Comparison of ENCODE assay signal across 24 cellular contexts in the genomic region with DNA sequence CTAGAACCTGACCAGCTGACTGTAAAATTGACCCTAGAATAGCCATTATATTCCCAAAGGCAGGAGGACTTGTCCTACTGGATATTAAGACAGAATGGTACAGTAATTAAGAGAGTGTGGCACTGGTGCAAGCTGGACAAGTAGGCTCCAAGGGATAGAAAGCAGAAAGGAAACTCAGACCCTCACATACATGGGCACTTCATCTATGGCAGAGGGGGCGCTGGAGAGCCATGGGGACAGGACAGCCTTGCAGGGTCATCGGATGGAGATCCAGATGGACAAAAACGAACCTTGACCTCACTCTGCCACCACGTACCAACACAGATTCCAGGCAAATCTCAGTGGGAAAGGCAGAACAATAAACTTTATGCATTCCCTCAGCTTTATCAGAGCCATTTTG. TPM values are rescaled to one million over a fixed set of nuclear protein-coding genes. Genes with fewer than 3 reads are reported as not detected.
DNase-seq lines count a peak whose midpoint lies in the region; ATAC-seq and TF ChIP-seq lines count a peak whose summit lies in the region.
"Had no signal": no experiment of that assay in that cellular context is flagged by ENCODE, and none has a peak within 500 bp of the region (broad histone marks: within the 10 kb centered on the region; RNA-seq: fewer than 3 reads in every experiment).

No MANE protein-coding gene starts in this region.

- no peaks in the 10 kb centered on the region for H3K9me3 ChIP-seq in neural progenitor cell (ENCODE audit: low read depth)
- H3K9me3 ChIP-seq in heart left ventricle: no peaks in the 10 kb centered on the region
- H3K9me3 ChIP-seq: HAP-1 had no signal

- H3K27me3 Mint-ChIP-seq in WTC11 (ENCODE audit: low read depth) (no peaks in the 10 kb centered on the region), neural progenitor cell (ENCODE audit: insufficient read depth, low read depth) (peaks cover 4% of the 10 kb centered on the region)

- no peaks in the 10 kb centered on the region for H3K4me1 Mint-ChIP-seq in WTC11
- no peaks in the 10 kb centered on the region for H3K4me1 Mint-ChIP-seq in neural progenitor cell

- peak; percentile 15; the same call in 1 of the 3 replicates for TF ChIP-seq CTCF in GM12872 (IDR thresholded peaks at IDR 0.05; ENCODE audit: insufficient read depth, low read depth, low read length)
- TF ChIP-seq CTCF in NB4 (IDR thresholded peaks at IDR 0.05; ENCODE audit: low read depth, low read length): peak; percentile 20
- 0 out of 2 replicates have a peak, but pooled peaks have one; percentile 15 for TF ChIP-seq CTCF in WTC11 (IDR thresholded peaks at IDR 0.05)
- no peak for TF ChIP-seq CTCF in neural progenitor cell (IDR thresholded peaks at IDR 0.05)
- peak in 1 of 12 donors; percentile 10 for TF ChIP-seq CTCF in heart left ventricle (IDR thresholded peaks at IDR 0.05)

- H3K36me3 ChIP-seq in neural progenitor cell (no peaks in the 10 kb centered on the region), heart left ventricle (peaks cover 0 to 61% (median 37%) of the 10 kb centered on the region in 9 donors)
- H3K36me3 ChIP-seq: HAP-1 had no signal

- intact Hi-C loops in heart left ventricle (cut with DNase I): loop anchor here in 2 of 10 donors (5.0 kb wide), 1 partner anchor 37 kb away; no protein-coding TSS in a partner anchor

- DNase-seq in NB4 (ENCODE audit: low read depth) (no peak), WTC11 (ENCODE audit: low spot score) (peak; percentile 28), neural progenitor cell (ENCODE audit: low spot score) (peak; percentile 4), heart left ventricle (no peak), NCI-H82 (lab: John Stamatoyannopoulos, UW) (no peak)
- no peak for DNase-seq in stimulated activated CD4-positive, alpha-beta T cell treated with anti-CD3 and anti-CD28 coated beads, Interleukin-12 subunit alpha, Interleukin-12 subunit beta, amount 100 ng/mL, for 4 hours
- no peak for DNase-seq in stimulated activated CD4-positive, alpha-beta T cell treated with anti-CD3 and anti-CD28 coated beads, Interleukin-4, amount 100 ng/mL, for 4 hours
- DNase-seq: ACHN, AML-193, DMS 273 treated with DMSO at 0.1 percent for 48 hours, GDM1, MM.1S, NCI-H1092 treated with DMSO at 0.1 percent for 48 hours, NCI-H2081, NCI-H2171 treated with DMSO at 0.1 percent for 48 hours, NCI-H446, NCI-H69, OCI-M1 had no signal

- no peak overlapping the region for H3K9ac ChIP-seq in neural progenitor cell

- no peak overlapping the region for H2AFZ ChIP-seq in neural progenitor cell (replicated peaks)

- H3K79me2 ChIP-seq in neural progenitor cell (ENCODE audit: low read depth): no peaks in the 10 kb centered on the region

- no peaks in the 10 kb centered on the region for H3F3A ChIP-seq in neural progenitor cell (ENCODE audit: low read depth)

- POLR2A ChIA-PET in WTC11 (lab: Charles Lee): no interaction called here

- ATAC-seq in WTC11: no peak
- no peak for ATAC-seq in heart left ventricle

- CTCF ChIA-PET in WTC11 (lab: Charles Lee): no interaction called here

- no peak overlapping the region for H3K27ac Mint-ChIP-seq in WTC11
- no peak overlapping the region for H3K27ac Mint-ChIP-seq in neural progenitor cell

- H3K4me3 Mint-ChIP-seq in WTC11 (no peak overlapping the region), neural progenitor cell (no peak overlapping the region)
- H3K4me3 Mint-ChIP-seq: CD14-positive monocyte had no signal

- H3K4me1 ChIP-seq in neural progenitor cell (no peaks in the 10 kb centered on the region), heart left ventricle (peaks cover 0 to 30% (median 10%) of the 10 kb centered on the region in 12 donors)
- H3K4me1 ChIP-seq: HAP-1 had no signal

- WGBS in heart left ventricle, 4 donors: 66 to 85% (median 75%) methylated on average over 4 of the region's 4 CpGs

- H3K9me3 Mint-ChIP-seq in WTC11: peaks cover 3% of the 10 kb centered on the region; the same call in 1 of the 2 replicates
- peaks cover 3% of the 10 kb centered on the region for H3K9me3 Mint-ChIP-seq in neural progenitor cell

- no peak overlapping the region for H3K27ac ChIP-seq in neural progenitor cell
- H3K27ac ChIP-seq in heart left ventricle: no peak overlapping the region
- H3K27ac ChIP-seq: RWPE1 had no signal

- no peaks in the 10 kb centered on the region; the same call in 1 of the 2 replicates for H3K36me3 Mint-ChIP-seq in WTC11
- no peaks in the 10 kb centered on the region for H3K36me3 Mint-ChIP-seq in neural progenitor cell

- no peaks in the 10 kb centered on the region for H4K20me1 ChIP-seq in neural progenitor cell (ENCODE audit: low read depth)

- H3K27me3 ChIP-seq in neural progenitor cell (no peaks in the 10 kb centered on the region), heart left ventricle (no peaks in the 10 kb centered on the region)

- H3K4me2 ChIP-seq in neural progenitor cell: no peak overlapping the region

- H3K4me3 ChIP-seq in NB4 (ENCODE audit: low read depth, low read length) (no peak overlapping the region), neural progenitor cell (no peak overlapping the region), heart left ventricle (no peak overlapping the region)
- H3K4me3 ChIP-seq: HAP-1 had no signal

- no peak for TF ChIP-seq POLR2A in NB4 (IDR thresholded peaks at IDR 0.05; ENCODE audit: extremely low read depth, insufficient read length)
- no peak for TF ChIP-seq POLR2A in heart left ventricle (IDR thresholded peaks at IDR 0.05)

TF ChIP-seq in WTC11, 78 proteins besides CTCF, POLR2A, EP300 and RAD21:
- TF ChIP-seq, protein P1, sequence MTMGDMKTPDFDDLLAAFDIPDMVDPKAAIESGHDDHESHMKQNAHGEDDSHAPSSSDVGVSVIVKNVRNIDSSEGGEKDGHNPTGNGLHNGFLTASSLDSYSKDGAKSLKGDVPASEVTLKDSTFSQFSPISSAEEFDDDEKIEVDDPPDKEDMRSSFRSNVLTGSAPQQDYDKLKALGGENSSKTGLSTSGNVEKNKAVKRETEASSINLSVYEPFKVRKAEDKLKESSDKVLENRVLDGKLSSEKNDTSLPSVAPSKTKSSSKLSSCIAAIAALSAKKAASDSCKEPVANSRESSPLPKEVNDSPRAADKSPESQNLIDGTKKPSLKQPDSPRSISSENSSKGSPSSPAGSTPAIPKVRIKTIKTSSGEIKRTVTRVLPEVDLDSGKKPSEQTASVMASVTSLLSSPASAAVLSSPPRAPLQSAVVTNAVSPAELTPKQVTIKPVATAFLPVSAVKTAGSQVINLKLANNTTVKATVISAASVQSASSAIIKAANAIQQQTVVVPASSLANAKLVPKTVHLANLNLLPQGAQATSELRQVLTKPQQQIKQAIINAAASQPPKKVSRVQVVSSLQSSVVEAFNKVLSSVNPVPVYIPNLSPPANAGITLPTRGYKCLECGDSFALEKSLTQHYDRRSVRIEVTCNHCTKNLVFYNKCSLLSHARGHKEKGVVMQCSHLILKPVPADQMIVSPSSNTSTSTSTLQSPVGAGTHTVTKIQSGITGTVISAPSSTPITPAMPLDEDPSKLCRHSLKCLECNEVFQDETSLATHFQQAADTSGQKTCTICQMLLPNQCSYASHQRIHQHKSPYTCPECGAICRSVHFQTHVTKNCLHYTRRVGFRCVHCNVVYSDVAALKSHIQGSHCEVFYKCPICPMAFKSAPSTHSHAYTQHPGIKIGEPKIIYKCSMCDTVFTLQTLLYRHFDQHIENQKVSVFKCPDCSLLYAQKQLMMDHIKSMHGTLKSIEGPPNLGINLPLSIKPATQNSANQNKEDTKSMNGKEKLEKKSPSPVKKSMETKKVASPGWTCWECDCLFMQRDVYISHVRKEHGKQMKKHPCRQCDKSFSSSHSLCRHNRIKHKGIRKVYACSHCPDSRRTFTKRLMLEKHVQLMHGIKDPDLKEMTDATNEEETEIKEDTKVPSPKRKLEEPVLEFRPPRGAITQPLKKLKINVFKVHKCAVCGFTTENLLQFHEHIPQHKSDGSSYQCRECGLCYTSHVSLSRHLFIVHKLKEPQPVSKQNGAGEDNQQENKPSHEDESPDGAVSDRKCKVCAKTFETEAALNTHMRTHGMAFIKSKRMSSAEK (CRISPR knock-in tag; IDR thresholded peaks at IDR 0.05; ENCODE audit: borderline replicate concordance): no peak
- peak; percentile 49; the same call in 1 of the 2 replicates for TF ChIP-seq ZNF121 (CRISPR knock-in tag; IDR thresholded peaks at IDR 0.05)

RNA-seq across cellular contexts. Expression of a gene that starts 40.6 kb away (rescaled TPM):
- total RNA-seq in WTC11 (2021) (0.66 to 1.0 TPM (median 0.72 TPM) in 3 replicates), neural progenitor cell (ENCODE audit: low replicate concordance) (not detected in 2 replicates), heart left ventricle (10 to 100 TPM; 11.5 to 29.0 (median 18.6) TPM)
- polyA plus RNA-seq in heart left ventricle: 10 to 100 TPM in 1 of 2 donors, 1 to 10 TPM in 1; 7.2 to 12.3 TPM

RNA-seq across cellular contexts. Expression of a gene that starts 52.4 kb away (rescaled TPM):
- total RNA-seq in WTC11 (2021) (108 to 123 TPM (median 112 TPM) in 3 replicates), neural progenitor cell (ENCODE audit: low replicate concordance) (43.7 and 45.6 TPM in 2 replicates), heart left ventricle (10 to 100 TPM; 12.9 to 31.0 (median 23.6) TPM)
- polyA plus RNA-seq in heart left ventricle: 10 to 100 TPM; 13.7 to 31.9 TPM

RNA-seq across cellular contexts. Expression of a gene that starts 56.9 kb away (rescaled TPM):
- total RNA-seq in WTC11 (2021) (not detected in 3 replicates), neural progenitor cell (ENCODE audit: low replicate concordance) (not detected in 2 replicates), heart left ventricle (under 1 TPM in 1 of 9 donors, not detected in 8; 0.61 TPM)
- polyA plus RNA-seq in heart left ventricle: not detected
- total RNA-seq: LHCN-M2; T-helper 1 cell treated with Interleukin-12 subunit alpha and Interleukin-12 subunit beta and Interleukin-4 antibody, amounts not matched to agents 30 ng/mL and 1 ng/mL, for 36 hours had no signal
- polyA plus RNA-seq: CD14-positive monocyte had no signal

Comparison
In these comparisons a context has a peak if more than half of its experiments do, and no peak if none do; other contexts are left out.
1. DNase-seq: peak in WTC11 (single experiment) and neural progenitor cell (single experiment); none in NB4 (single experiment), heart left ventricle (0 of 5), NCI-H82 (single experiment), stimulated activated CD4-positive, alpha-beta T cell treated with anti-CD3 and anti-CD28 coated beads, Interleukin-12 subunit alpha, Interleukin-12 subunit beta, amount 100 ng/mL, for 4 hours (single experiment) and stimulated activated CD4-positive, alpha-beta T cell treated with anti-CD3 and anti-CD28 coated beads, Interleukin-4, amount 100 ng/mL, for 4 hours (0 of 2).